In genomic region chr10:133422223-133422820, GRCh38 we compare ENCODE assay signal across 23 cellular contexts. TPM values are rescaled to one million over a fixed set of nuclear protein-coding genes. Genes with fewer than 3 reads are reported as not detected.
DNase-seq lines count a peak whose midpoint lies in the region; ATAC-seq and TF ChIP-seq lines count a peak whose summit lies in the region.
"Had no signal": no experiment of that assay in that cellular context is flagged by ENCODE, and none has a peak within 500 bp of the region (broad histone marks: within the 10 kb centered on the region; RNA-seq: fewer than 3 reads in every experiment).

No MANE protein-coding gene starts in this region.

- H3K27ac Mint-ChIP-seq in progenitor cell of endocrine pancreas: peak overlapping the region; percentile 52
- H3K27ac Mint-ChIP-seq: WTC11 had no signal

- 87% methylated on average over 14 of the region's 16 CpGs for WGBS in SK-N-SH (ENCODE audit: low lambda C conversion rate)

- H3K4me1 Mint-ChIP-seq in progenitor cell of endocrine pancreas (ENCODE audit: low read depth): no peaks in the 10 kb centered on the region
- H3K4me1 Mint-ChIP-seq: WTC11 had no signal

- no peaks in the 10 kb centered on the region for H3K9me3 ChIP-seq in SK-N-SH
- H3K9me3 ChIP-seq in Panc1 (ENCODE audit: control insufficient read depth, insufficient read depth, low read depth, low read length): no peaks in the 10 kb centered on the region
- no peaks in the 10 kb centered on the region for H3K9me3 ChIP-seq in tibial artery
- H3K9me3 ChIP-seq: BE2C, psoas muscle had no signal

- peak; percentile 31 for DNase-seq in SK-N-SH
- no peak for DNase-seq in Panc1 (ENCODE audit: low read depth, low spot score)
- peak; percentile 20 for DNase-seq in left kidney (ENCODE audit: low read depth, low spot score)
- DNase-seq in progenitor cell of endocrine pancreas (ENCODE audit: low spot score, unreplicated experiment): no peak
- no peak for DNase-seq in cortex of kidney (lab: John Stamatoyannopoulos, UW)
- DNase-seq in tibial artery: no peak
- no peak for DNase-seq in stimulated activated naive CD4-positive, alpha-beta T cell treated with Interleukin-2 at 50 U/mL for 16 hours (lab: John Stamatoyannopoulos, UW)
- DNase-seq: 8988T; activated CD4-positive, alpha-beta T cell treated with anti-CD3 and anti-CD28 coated beads, Interleukin-2, amount 50 U/mL, for 4 hours; activated CD8-positive, alpha-beta memory T cell treated with anti-CD3 and anti-CD28 coated beads, Interleukin-2, amount 50 U/mL, for 48 hours; activated gamma-delta T cell; BE2C; Calu3; EL; hippocampal formation; IMR-90; NCI-H2227 treated with DMSO at 0.1 percent for 48 hours; psoas muscle; small intestine; T-helper 9 cell had no signal

- in situ Hi-C loops in Panc1 (cut with HindIII; ENCODE audit: low pct_unique_long_range_greater_than_20kb, low sequenced_read_pairs): no loop called here

- H3K27me3 Mint-ChIP-seq in progenitor cell of endocrine pancreas: peaks cover 8% of the 10 kb centered on the region

- no peak for TF ChIP-seq RAD21 in SK-N-SH (IDR thresholded peaks at IDR 0.05; ENCODE audit: low read length)

- no peak overlapping the region for H3K9ac ChIP-seq in SK-N-SH

- CTCF ChIA-PET in SK-N-SH (lab: Yijun Ruan, JAX) (interaction anchor here (1.2 to 1.4 kb wide), 2 partner anchors 93 to 98 kb away, joined by 3 to 4 read pairs; no protein-coding TSS in a partner anchor), Panc1 (lab: Charles Lee) (no interaction called here)

- H4K20me1 ChIP-seq in SK-N-SH (ENCODE audit: insufficient read depth): peaks cover 20% of the 10 kb centered on the region; the same call in 1 of the 2 replicates

- BruUV-seq in Panc1 (replicated peaks; lab: Mats Ljungman, UMichigan): no TSS peak

- POLR2A ChIA-PET in SK-N-SH (lab: Yijun Ruan, JAX) (no interaction called here), Panc1 (lab: Charles Lee) (interaction anchor here (0.5 to 0.6 kb wide), 2 partner anchors 26 to 27 kb away, joined by 3 to 26 read pairs; no protein-coding TSS in a partner anchor)

- peaks cover 6% of the 10 kb centered on the region for H3K36me3 Mint-ChIP-seq in progenitor cell of endocrine pancreas (ENCODE audit: insufficient read depth)

- no peak overlapping the region for H3K4me3 Mint-ChIP-seq in progenitor cell of endocrine pancreas (ENCODE audit: low read depth)

- H3K79me2 ChIP-seq in SK-N-SH (ENCODE audit: insufficient read depth): no peaks in the 10 kb centered on the region

- no peaks in the 10 kb centered on the region for H3F3A ChIP-seq in SK-N-SH (replicated peaks; ENCODE audit: insufficient read depth)

- H3K4me2 ChIP-seq in SK-N-SH: no peak overlapping the region

- no peaks in the 10 kb centered on the region for H3K9me3 Mint-ChIP-seq in progenitor cell of endocrine pancreas (ENCODE audit: low read depth)
- H3K9me3 Mint-ChIP-seq: WTC11 had no signal

- TF ChIP-seq CTCF in SK-N-SH (IDR thresholded peaks at IDR 0.05) (no peak), Panc1 (IDR thresholded peaks at IDR 0.05) (no peak), progenitor cell of endocrine pancreas (IDR thresholded peaks at IDR 0.05; ENCODE audit: unreplicated experiment) (no peak), tibial artery (IDR thresholded peaks at IDR 0.05) (no peak)

- no peak overlapping the region for H3K27ac ChIP-seq in SK-N-SH (ENCODE audit: low read depth in 2 of 2, low read length in 1 of 2)
- no peak overlapping the region for H3K27ac ChIP-seq in Panc1 (ENCODE audit: low read length)
- no peak overlapping the region for H3K27ac ChIP-seq in tibial artery
- H3K27ac ChIP-seq: HL-60, psoas muscle had no signal

- no peak overlapping the region for H2AFZ ChIP-seq in SK-N-SH (ENCODE audit: low read depth)

- H3K4me3 ChIP-seq in SK-N-SH (ENCODE audit: low read depth in 2 of 2, low read length in 1 of 2) (no peak overlapping the region), Panc1 (ENCODE audit: low read depth in 2 of 2, low read length in 2 of 2) (no peak overlapping the region), tibial artery (no peak overlapping the region)
- H3K4me3 ChIP-seq: psoas muscle had no signal

- H3K9me2 ChIP-seq in SK-N-SH: no peaks in the 10 kb centered on the region

- H3K36me3 ChIP-seq in SK-N-SH (replicated peaks in 1 of 2; ENCODE audit: control insufficient read depth in 1 of 2, insufficient read depth in 2 of 2, low read length in 1 of 2): peaks cover 0 to 22% of the 10 kb centered on the region in 2 experiments
- no peaks in the 10 kb centered on the region for H3K36me3 ChIP-seq in Panc1 (ENCODE audit: control insufficient read depth, insufficient read depth, low read length)
- peaks cover 22 to 39% (median 28%) of the 10 kb centered on the region in 3 donors for H3K36me3 ChIP-seq in tibial artery
- H3K36me3 ChIP-seq: BE2C had no signal

- H3K4me1 ChIP-seq in SK-N-SH (ENCODE audit: control insufficient read depth in 1 of 2, insufficient read depth in 2 of 2, low read depth in 1 of 2, low read length in 1 of 2) (no peaks in the 10 kb centered on the region; a peak in 1 of 4 replicates), Panc1 (ENCODE audit: control insufficient read depth, insufficient read depth, low read length) (peaks cover 21% of the 10 kb centered on the region), tibial artery (peaks cover 0 to 14% (median 10%) of the 10 kb centered on the region in 4 donors)
- H3K4me1 ChIP-seq: BE2C had no signal

- no peaks in the 10 kb centered on the region for H3K27me3 ChIP-seq in SK-N-SH (ENCODE audit: insufficient read depth)
- H3K27me3 ChIP-seq in Panc1 (ENCODE audit: control insufficient read depth, insufficient read depth, low read length): no peaks in the 10 kb centered on the region
- H3K27me3 ChIP-seq in tibial artery: peaks cover 0 to 55% of the 10 kb centered on the region in 2 donors

- ATAC-seq in SK-N-SH treated with all-trans-retinoic acid at 6 μM for 48 hours (no peak), Panc1 (peak; percentile 25)

- intact Hi-C loops in Panc1 (cut with micrococcal nuclease; ENCODE audit: unreplicated experiment) (no loop called here), tibial artery (cut with DNase I; ENCODE audit: low total_unique reads) (no loop called here)

- TF ChIP-seq EP300 in SK-N-SH (IDR thresholded peaks at IDR 0.05; ENCODE audit: borderline replicate concordance in 1 of 2, low read depth in 1 of 2, low read length in 1 of 2): no peak

TF ChIP-seq in SK-N-SH, 30 proteins besides CTCF, POLR2A, EP300 and RAD21 (continues in another document):
- TF ChIP-seq FOSL2 (IDR thresholded peaks at IDR 0.05; ENCODE audit: borderline replicate concordance, low read depth): no peak
- no peak for TF ChIP-seq TEAD4 (IDR thresholded peaks at IDR 0.05; ENCODE audit: borderline replicate concordance, insufficient read depth)
- TF ChIP-seq NFIC (IDR thresholded peaks at IDR 0.05; ENCODE audit: borderline replicate concordance): no peak

TF ChIP-seq in SK-N-SH treated with all-trans-retinoic acid at 6 μM for 48 hours, 23 proteins besides CTCF, POLR2A, EP300 and RAD21 (continues in another document):
- TF ChIP-seq RARB (CRISPR knock-in tag; IDR thresholded peaks at IDR 0.05) (no peak), ARNTL (CRISPR knock-in tag; IDR thresholded peaks at IDR 0.05; ENCODE audit: borderline replicate concordance, low read depth) (no peak), PPARA (CRISPR knock-in tag; IDR thresholded peaks at IDR 0.05; ENCODE audit: borderline replicate concordance) (no peak), GLIS3 (CRISPR knock-in tag; IDR thresholded peaks at IDR 0.05) (no peak), POU6F1 (CRISPR knock-in tag; IDR thresholded peaks at IDR 0.05; ENCODE audit: borderline replicate concordance, low read depth) (no peak), ZFP3 (CRISPR knock-in tag; IDR thresholded peaks at IDR 0.05) (no peak)

RNA-seq across cellular contexts. Expression of gene SPRN, which starts 2.1 kb away (rescaled TPM):
- 0.78 and 1.2 TPM in 2 replicates for polyA plus RNA-seq in SK-N-SH (2012; rRNA removed)
- polyA plus RNA-seq in SK-N-SH (2012; cell fraction: cytosol; rRNA removed): 0.46 and 0.55 TPM in 2 replicates
- 0.32 and 0.43 TPM in 2 replicates for polyA plus RNA-seq in SK-N-SH (2012; cell fraction: nucleus; rRNA removed)
- 0.64 TPM for total RNA-seq in Panc1 (2021; ENCODE audit: unreplicated experiment)
- polyA plus RNA-seq in Panc1 (2012; ENCODE audit: insufficient read length): 7.3 TPM
- total RNA-seq in progenitor cell of endocrine pancreas: 0.12 TPM in 1 of 2 replicates, not detected in the other
- total RNA-seq: Calu3, psoas muscle had no signal

RNA-seq across cellular contexts. Expression of gene MTG1, which starts 28.4 kb away (rescaled TPM):
- 86.4 and 90.7 TPM in 2 replicates for polyA plus RNA-seq in SK-N-SH (2012; rRNA removed)
- polyA plus RNA-seq in SK-N-SH (2012; cell fraction: cytosol; rRNA removed): 37.8 and 49.0 TPM in 2 replicates
- 284 and 357 TPM in 2 replicates for polyA plus RNA-seq in SK-N-SH (2012; cell fraction: nucleus; rRNA removed)
- total RNA-seq in Panc1 (2021; ENCODE audit: unreplicated experiment) (96.4 TPM), progenitor cell of endocrine pancreas (137 and 139 TPM in 2 replicates)
- polyA plus RNA-seq in Panc1 (2012; ENCODE audit: insufficient read length): 98.2 TPM

RNA-seq across cellular contexts. Expression of gene SCART1, which starts 31.4 kb away (rescaled TPM):
- polyA plus RNA-seq in SK-N-SH (2012; rRNA removed): 2.1 and 3.4 TPM in 2 replicates
- 0.46 and 0.51 TPM in 2 replicates for polyA plus RNA-seq in SK-N-SH (2012; cell fraction: cytosol; rRNA removed)
- 18.0 and 20.6 TPM in 2 replicates for polyA plus RNA-seq in SK-N-SH (2012; cell fraction: nucleus; rRNA removed)
- total RNA-seq in Panc1 (2021; ENCODE audit: unreplicated experiment) (0.57 TPM), progenitor cell of endocrine pancreas (1.7 and 3.0 TPM in 2 replicates)
- polyA plus RNA-seq in Panc1 (2012; ENCODE audit: insufficient read length): 0.96 TPM

RNA-seq across cellular contexts. Expression of gene PAOX, which starts 43.3 kb away (rescaled TPM):
- polyA plus RNA-seq in SK-N-SH (2012; rRNA removed): 6.2 and 6.6 TPM in 2 replicates
- polyA plus RNA-seq in SK-N-SH (2012; cell fraction: cytosol; rRNA removed): 3.1 and 5.0 TPM in 2 replicates
- 12.6 and 16.0 TPM in 2 replicates for polyA plus RNA-seq in SK-N-SH (2012; cell fraction: nucleus; rRNA removed)
- total RNA-seq in Panc1 (2021; ENCODE audit: unreplicated experiment) (9.3 TPM), progenitor cell of endocrine pancreas (11.9 and 14.1 TPM in 2 replicates)
- polyA plus RNA-seq in Panc1 (2012; ENCODE audit: insufficient read length): 11.0 TPM

RNA-seq across cellular contexts. Expression of gene ECHS1, which starts 49.2 kb away (rescaled TPM):
- 72.1 and 97.8 TPM in 2 replicates for polyA plus RNA-seq in SK-N-SH (2012; rRNA removed)
- 77.3 and 91.6 TPM in 2 replicates for polyA plus RNA-seq in SK-N-SH (2012; cell fraction: cytosol; rRNA removed)
- 58.6 and 68.8 TPM in 2 replicates for polyA plus RNA-seq in SK-N-SH (2012; cell fraction: nucleus; rRNA removed)
- total RNA-seq in Panc1 (2021; ENCODE audit: unreplicated experiment): 165 TPM
- polyA plus RNA-seq in Panc1 (2012; ENCODE audit: insufficient read length): 226 TPM
- total RNA-seq in progenitor cell of endocrine pancreas: 89.7 and 91.4 TPM in 2 replicates

Comparison
In these comparisons a context has a peak if more than half of its experiments do, and no peak if none do; other contexts are left out.
1. DNase-seq: peak in SK-N-SH (single experiment) and left kidney (single experiment); none in Panc1 (single experiment), progenitor cell of endocrine pancreas (single experiment), cortex of kidney (single experiment), tibial artery (0 of 2) and stimulated activated naive CD4-positive, alpha-beta T cell treated with Interleukin-2 at 50 U/mL for 16 hours (single experiment).